Comparison of ENCODE assay signal across 1 cellular context in the genomic region with DNA sequence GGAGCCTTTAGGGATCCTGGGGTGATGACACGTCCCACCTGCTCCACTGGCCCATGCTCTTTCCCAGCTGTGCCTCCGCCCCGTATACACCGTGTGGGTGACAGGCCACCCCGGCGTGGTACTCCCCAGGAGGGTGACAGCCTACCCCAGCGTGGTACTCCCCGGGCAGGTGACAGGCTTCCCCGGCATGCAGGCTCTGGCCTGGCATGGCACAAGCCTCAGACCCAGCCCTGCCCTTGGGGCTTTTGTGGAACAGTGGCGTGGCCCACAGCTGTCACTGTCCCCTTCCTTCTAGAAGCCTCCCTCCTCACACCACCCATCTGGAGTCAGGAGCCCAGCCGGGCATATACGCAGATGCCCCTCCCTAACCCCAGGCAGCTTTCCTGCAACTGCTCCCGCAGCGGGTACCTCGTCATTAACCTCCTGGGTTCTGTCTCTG.
TF ChIP-seq lines count a peak whose summit lies in the region.

No MANE protein-coding gene starts in this region.

TF ChIP-seq in GM12878, 131 proteins besides CTCF, POLR2A, EP300 and RAD21:
- TF ChIP-seq BHLHE40 (IDR thresholded peaks at IDR 0.05; ENCODE audit: borderline replicate concordance in 1 of 2, low read depth in 2 of 2, low read length in 1 of 2) (peak in 1 of 2 experiments; percentile 42; a peak in 1 of 4 replicates), STAT3 (IDR thresholded peaks at IDR 0.05; ENCODE audit: low read depth, low read length) (no peak), TCF12 (IDR thresholded peaks at IDR 0.05; ENCODE audit: low read depth, low read length) (0 out of 2 replicates have a peak, but pooled peaks have one; percentile 34), MYC (IDR thresholded peaks at IDR 0.05; ENCODE audit: insufficient read depth, insufficient read length, insufficient replicate concordance, low read length, severe bottlenecking) (no peak), SMAD5 (IDR thresholded peaks at IDR 0.05; ENCODE audit: low read depth) (no peak), LARP7 (IDR thresholded peaks at IDR 0.05) (0 out of 2 replicates have a peak, but pooled peaks have one; percentile 35), MEF2B (IDR thresholded peaks at IDR 0.05; ENCODE audit: partially characterized antibody, poor library complexity, severe bottlenecking) (no peak), ZZZ3 (IDR thresholded peaks at IDR 0.05; ENCODE audit: control insufficient read depth, insufficient read length, low read depth) (no peak), KLF5 (IDR thresholded peaks at IDR 0.05; ENCODE audit: partially characterized antibody) (no peak), ZNF274 (IDR thresholded peaks at IDR 0.05; ENCODE audit: insufficient read depth, insufficient read length) (no peak), ZBTB4 (CRISPR knock-in tag; IDR thresholded peaks at IDR 0.05) (no peak), RB1 (IDR thresholded peaks at IDR 0.05; ENCODE audit: borderline replicate concordance) (no peak), SPI1 (IDR thresholded peaks at IDR 0.05; ENCODE audit: borderline replicate concordance, insufficient read depth, low read depth, low read length) (no peak), PAX5 (IDR thresholded peaks at IDR 0.05; ENCODE audit: borderline replicate concordance, low read depth, low read length) (no peak), PBX3 (IDR thresholded peaks at IDR 0.05; ENCODE audit: insufficient replicate concordance, low read depth, low read length) (no peak), FOS (IDR thresholded peaks at IDR 0.05; ENCODE audit: borderline replicate concordance, extremely low read depth, insufficient read length) (no peak), ELK1 (IDR thresholded peaks at IDR 0.05; ENCODE audit: low read depth, low read length) (no peak)
- TF ChIP-seq, protein P1, sequence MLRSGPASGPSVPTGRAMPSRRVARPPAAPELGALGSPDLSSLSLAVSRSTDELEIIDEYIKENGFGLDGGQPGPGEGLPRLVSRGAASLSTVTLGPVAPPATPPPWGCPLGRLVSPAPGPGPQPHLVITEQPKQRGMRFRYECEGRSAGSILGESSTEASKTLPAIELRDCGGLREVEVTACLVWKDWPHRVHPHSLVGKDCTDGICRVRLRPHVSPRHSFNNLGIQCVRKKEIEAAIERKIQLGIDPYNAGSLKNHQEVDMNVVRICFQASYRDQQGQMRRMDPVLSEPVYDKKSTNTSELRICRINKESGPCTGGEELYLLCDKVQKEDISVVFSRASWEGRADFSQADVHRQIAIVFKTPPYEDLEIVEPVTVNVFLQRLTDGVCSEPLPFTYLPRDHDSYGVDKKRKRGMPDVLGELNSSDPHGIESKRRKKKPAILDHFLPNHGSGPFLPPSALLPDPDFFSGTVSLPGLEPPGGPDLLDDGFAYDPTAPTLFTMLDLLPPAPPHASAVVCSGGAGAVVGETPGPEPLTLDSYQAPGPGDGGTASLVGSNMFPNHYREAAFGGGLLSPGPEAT (IDR thresholded peaks at IDR 0.05; ENCODE audit: low read depth), result no peak
- TF ChIP-seq, protein P2, sequence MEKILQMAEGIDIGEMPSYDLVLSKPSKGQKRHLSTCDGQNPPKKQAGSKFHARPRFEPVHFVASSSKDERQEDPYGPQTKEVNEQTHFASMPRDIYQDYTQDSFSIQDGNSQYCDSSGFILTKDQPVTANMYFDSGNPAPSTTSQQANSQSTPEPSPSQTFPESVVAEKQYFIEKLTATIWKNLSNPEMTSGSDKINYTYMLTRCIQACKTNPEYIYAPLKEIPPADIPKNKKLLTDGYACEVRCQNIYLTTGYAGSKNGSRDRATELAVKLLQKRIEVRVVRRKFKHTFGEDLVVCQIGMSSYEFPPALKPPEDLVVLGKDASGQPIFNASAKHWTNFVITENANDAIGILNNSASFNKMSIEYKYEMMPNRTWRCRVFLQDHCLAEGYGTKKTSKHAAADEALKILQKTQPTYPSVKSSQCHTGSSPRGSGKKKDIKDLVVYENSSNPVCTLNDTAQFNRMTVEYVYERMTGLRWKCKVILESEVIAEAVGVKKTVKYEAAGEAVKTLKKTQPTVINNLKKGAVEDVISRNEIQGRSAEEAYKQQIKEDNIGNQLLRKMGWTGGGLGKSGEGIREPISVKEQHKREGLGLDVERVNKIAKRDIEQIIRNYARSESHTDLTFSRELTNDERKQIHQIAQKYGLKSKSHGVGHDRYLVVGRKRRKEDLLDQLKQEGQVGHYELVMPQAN (conservative IDR thresholded peaks at IDR 0.05), result no peak
